In genomic region chr1:228515200-228515834, GRCh38 we compare ENCODE assay signal across 9 cellular contexts. TPM values are rescaled to one million over a fixed set of nuclear protein-coding genes. Genes with fewer than 3 reads are reported as not detected.
DNase-seq lines count a peak whose midpoint lies in the region; ATAC-seq, FAIRE-seq and TF ChIP-seq lines count a peak whose summit lies in the region.
"Had no signal": no experiment of that assay in that cellular context is flagged by ENCODE, and none has a peak within 500 bp of the region (broad histone marks: within the 10 kb centered on the region; RNA-seq: fewer than 3 reads in every experiment).

No MANE protein-coding gene starts in this region.

- no peak overlapping the region for H3K4me2 ChIP-seq in astrocyte (ENCODE audit: low read length)

- H4K20me1 ChIP-seq in astrocyte (ENCODE audit: insufficient read depth, low read length), result no peaks in the 10 kb centered on the region

- FAIRE-seq in astrocyte (lab: Jason Lieb, UNC) (no peak), GM12892 (lab: Jason Lieb, UNC) (no peak)

- H3K36me3 ChIP-seq in astrocyte (ENCODE audit: insufficient read depth, low read length) (no peaks in the 10 kb centered on the region), thoracic aorta (no peaks in the 10 kb centered on the region)
- H3K36me3 ChIP-seq: neutrophil had no signal

- H3K27ac Mint-ChIP-seq in astrocyte (ENCODE audit: unreplicated experiment), result no peak overlapping the region

- peaks cover 2% of the 10 kb centered on the region for H3K4me1 Mint-ChIP-seq in astrocyte (ENCODE audit: low read depth, unreplicated experiment)

- H3K27ac ChIP-seq in astrocyte (ENCODE audit: low read depth, low read length), result no peak overlapping the region
- H3K27ac ChIP-seq in thoracic aorta, result no peak overlapping the region
- H3K27ac ChIP-seq: neutrophil had no signal

- peaks cover 1% of the 10 kb centered on the region for H3K9me3 Mint-ChIP-seq in astrocyte (ENCODE audit: unreplicated experiment)

- H3K36me3 Mint-ChIP-seq in astrocyte (ENCODE audit: low read depth, unreplicated experiment), result no peaks in the 10 kb centered on the region

- ATAC-seq in thoracic aorta (ENCODE audit: insufficient number of reproducible peaks, low FRiP score, low read depth), result no peak

- H3K4me3 ChIP-seq in AG09309 (ENCODE audit: control insufficient read depth, low read depth, low read length) (no peak overlapping the region), astrocyte (ENCODE audit: insufficient read depth, low read depth, low read length) (no peak overlapping the region), thoracic aorta (no peak overlapping the region)

- no peak overlapping the region for H2AFZ ChIP-seq in astrocyte (ENCODE audit: low read depth, low read length)

- H3K4me1 ChIP-seq in astrocyte (ENCODE audit: insufficient read depth, low read length) (no peaks in the 10 kb centered on the region), thoracic aorta (ENCODE audit: control insufficient read depth in 1 of 2, low read depth in 2 of 2) (no peaks in the 10 kb centered on the region)

- TF ChIP-seq CTCF in AG09309 (IDR thresholded peaks at IDR 0.05; ENCODE audit: control insufficient read depth, insufficient read depth, low read depth, low read length, missing control alignments), result peak; percentile 72
- TF ChIP-seq CTCF in astrocyte (IDR thresholded peaks at IDR 0.05; ENCODE audit: insufficient read depth, low read depth, low read length), result peak; percentile 76
- peak; percentile 52 for TF ChIP-seq CTCF in thoracic aorta (IDR thresholded peaks at IDR 0.05)

- no peak overlapping the region for H3K9ac ChIP-seq in astrocyte (ENCODE audit: low read length)

- no peak for TF ChIP-seq POLR2A in GM12892 (IDR thresholded peaks at IDR 0.05; ENCODE audit: low read depth, low read length)

- H3K9me3 ChIP-seq in astrocyte (ENCODE audit: insufficient read depth, low read depth, low read length) (no peaks in the 10 kb centered on the region), thoracic aorta (no peaks in the 10 kb centered on the region)
- H3K9me3 ChIP-seq: neutrophil had no signal

- peaks cover 93% of the 10 kb centered on the region for H3K27me3 Mint-ChIP-seq in astrocyte (ENCODE audit: low read depth, unreplicated experiment)

- H3K79me2 ChIP-seq in astrocyte (ENCODE audit: insufficient read depth, low read length), result no peaks in the 10 kb centered on the region

- DNase-seq in AG09309 (ENCODE audit: low read depth) (no peak), GF-D8 (lab: John Stamatoyannopoulos, UW) (peak; percentile 9), NOMO-1 treated with DMSO at 0.1 percent for 48 hours (lab: John Stamatoyannopoulos, UW; ENCODE audit: unreplicated experiment) (peak; percentile 42), astrocyte (ENCODE audit: low read depth) (peak; percentile 10), iPS-NIHi11 (ENCODE audit: low spot score) (peak; percentile 62), thoracic aorta (ENCODE audit: low spot score) (no peak), GM12892 (ENCODE audit: insufficient read length) (no peak)
- DNase-seq in activated CD4-positive, CD25-positive, alpha-beta regulatory T cell (lab: John Stamatoyannopoulos, UW), result no peak

- H3K27me3 ChIP-seq in astrocyte (ENCODE audit: insufficient read depth, low read length) (peaks cover 34% of the 10 kb centered on the region), thoracic aorta (replicated peaks; ENCODE audit: insufficient read depth) (no peaks in the 10 kb centered on the region)

- no peak overlapping the region for H3K4me3 Mint-ChIP-seq in astrocyte (ENCODE audit: unreplicated experiment)

RNA-seq across cellular contexts. Expression of gene RNF187, which starts 28.1 kb away (rescaled TPM):
- total RNA-seq in astrocyte, result 129 and 146 TPM in 2 replicates
- total RNA-seq in thoracic aorta, result 10 to 100 TPM; 35.6 to 70.1 TPM
- 40.6 TPM for polyA plus RNA-seq in GM12892 (2012; ENCODE audit: missing spikeins)

Comparison
In these comparisons a context has a peak if more than half of its experiments do, and no peak if none do; other contexts are left out.
1. DNase-seq: peak in GF-D8 (single experiment), NOMO-1 treated with DMSO at 0.1 percent for 48 hours (single experiment), astrocyte (single experiment) and iPS-NIHi11 (single experiment); none in AG09309 (single experiment), thoracic aorta (single experiment), activated CD4-positive, CD25-positive, alpha-beta regulatory T cell (0 of 4) and GM12892 (single experiment).
2. Peak in every context shown above with its lines, with median percentiles within 50 percentile points of each other: CTCF ChIP-seq.